10 cellular contexts compared by ENCODE assay signal in genomic region chr5:402615-403359, GRCh38. TPM values are rescaled to one million over a fixed set of nuclear protein-coding genes. Genes with fewer than 3 reads are reported as not detected.
DNase-seq lines count a peak whose midpoint lies in the region; ATAC-seq, FAIRE-seq and TF ChIP-seq lines count a peak whose summit lies in the region.
"Had no signal": no experiment of that assay in that cellular context is flagged by ENCODE, and none has a peak within 500 bp of the region (broad histone marks: within the 10 kb centered on the region; RNA-seq: fewer than 3 reads in every experiment).

No MANE protein-coding gene starts in this region.

- H3K4me3 Mint-ChIP-seq in astrocyte (ENCODE audit: unreplicated experiment) (peak overlapping the region; percentile 40), Calu3 (ENCODE audit: low read depth, unreplicated experiment) (no peak overlapping the region), neural progenitor cell (no peak overlapping the region)

- H3K4me1 Mint-ChIP-seq in astrocyte (ENCODE audit: low read depth, unreplicated experiment) (peaks cover 12% of the 10 kb centered on the region), Calu3 (ENCODE audit: low read depth, unreplicated experiment) (peaks cover 14% of the 10 kb centered on the region), neural progenitor cell (peaks cover 23% of the 10 kb centered on the region)

- H3K27ac ChIP-seq in astrocyte (ENCODE audit: low read depth, low read length) (no peak overlapping the region), neural progenitor cell (no peak overlapping the region)

- H3K27me3 Mint-ChIP-seq in astrocyte (ENCODE audit: low read depth, unreplicated experiment) (peaks cover 8% of the 10 kb centered on the region), Calu3 (ENCODE audit: unreplicated experiment) (peaks cover 18% of the 10 kb centered on the region), neural progenitor cell (ENCODE audit: insufficient read depth, low read depth) (peaks cover 5% of the 10 kb centered on the region)

- CTCF ChIA-PET in GM10248 (lab: Yijun Ruan, JAX) (interaction anchor here (0.8 to 3.1 kb wide), 8 partner anchors 10 to 86 kb away, joined by 3 to 8 read pairs (median 4); no protein-coding TSS in a partner anchor), Calu3 (lab: Charles Lee) (interaction anchor here (0.7 kb wide), 1 partner anchor 100 kb away, joined by 7 read pairs; no protein-coding TSS in a partner anchor)

- H3K4me2 ChIP-seq in astrocyte (ENCODE audit: low read length) (no peak overlapping the region), neural progenitor cell (no peak overlapping the region)

- H3F3A ChIP-seq in neural progenitor cell (ENCODE audit: low read depth), result no peaks in the 10 kb centered on the region

- H3K9me3 ChIP-seq in astrocyte (ENCODE audit: insufficient read depth, low read depth, low read length), result no peaks in the 10 kb centered on the region
- no peaks in the 10 kb centered on the region for H3K9me3 ChIP-seq in neural progenitor cell (ENCODE audit: low read depth)

- intact Hi-C loops in Calu3 (cut with micrococcal nuclease; ENCODE audit: unreplicated experiment), result no loop called here

- DNase-seq in GM10248 (ENCODE audit: extremely low spot score) (peak; percentile 67), astrocyte (ENCODE audit: low read depth) (peak; percentile 45), NCI-H2227 (lab: John Stamatoyannopoulos, UW; ENCODE audit: unreplicated experiment) (no peak), Calu3 (no peak), inferior parietal cortex (ENCODE audit: extremely low spot score) (no peak), neural progenitor cell (ENCODE audit: low spot score) (no peak)
- DNase-seq: activated naive CD4-positive, alpha-beta T cell; NCI-H345 had no signal

- no peaks in the 10 kb centered on the region for H3K79me2 ChIP-seq in astrocyte (ENCODE audit: insufficient read depth, low read length)
- no peaks in the 10 kb centered on the region for H3K79me2 ChIP-seq in neural progenitor cell (ENCODE audit: low read depth)

- H3K36me3 Mint-ChIP-seq in astrocyte (ENCODE audit: low read depth, unreplicated experiment), result peaks cover 13% of the 10 kb centered on the region
- H3K36me3 Mint-ChIP-seq in Calu3 (ENCODE audit: insufficient read depth, unreplicated experiment), result peaks cover 7% of the 10 kb centered on the region
- no peaks in the 10 kb centered on the region for H3K36me3 Mint-ChIP-seq in neural progenitor cell

- POLR2A ChIA-PET in GM10248 (lab: Yijun Ruan, JAX), result interaction anchor here (0.7 kb wide), 1 partner anchor 74 kb away, joined by 3 read pairs; no protein-coding TSS in a partner anchor

- no TSS peak for BruUV-seq in Calu3 (replicated peaks; lab: Mats Ljungman, UMichigan)

- H3K27ac Mint-ChIP-seq in astrocyte (ENCODE audit: unreplicated experiment) (peak overlapping the region; percentile 55), Calu3 (ENCODE audit: unreplicated experiment) (no peak overlapping the region), neural progenitor cell (no peak overlapping the region)

- peaks cover 8% of the 10 kb centered on the region for H3K9me3 Mint-ChIP-seq in astrocyte (ENCODE audit: unreplicated experiment)
- no peaks in the 10 kb centered on the region for H3K9me3 Mint-ChIP-seq in Calu3 (ENCODE audit: low read depth, unreplicated experiment)
- H3K9me3 Mint-ChIP-seq in neural progenitor cell, result peaks cover 3% of the 10 kb centered on the region

- ATAC-seq in GM19455 (IDR thresholded peaks at IDR 0.05; ENCODE audit: unreplicated experiment) (peak; percentile 50), HG03342 (IDR thresholded peaks at IDR 0.05; ENCODE audit: unreplicated experiment) (peak; percentile 54)

- H3K27me3 ChIP-seq in astrocyte (ENCODE audit: insufficient read depth, low read length) (no peaks in the 10 kb centered on the region), neural progenitor cell (peaks cover 21% of the 10 kb centered on the region)

- H4K20me1 ChIP-seq in astrocyte (ENCODE audit: insufficient read depth, low read length) (no peaks in the 10 kb centered on the region), neural progenitor cell (ENCODE audit: low read depth) (no peaks in the 10 kb centered on the region)

- no peak overlapping the region for H3K9ac ChIP-seq in astrocyte (ENCODE audit: low read length)
- no peak overlapping the region for H3K9ac ChIP-seq in neural progenitor cell

- H3K4me3 ChIP-seq in astrocyte (ENCODE audit: insufficient read depth, low read depth, low read length) (no peak overlapping the region), neural progenitor cell (no peak overlapping the region)

- FAIRE-seq in astrocyte (lab: Jason Lieb, UNC), result no peak

- TF ChIP-seq CTCF in GM10248 (IDR thresholded peaks at IDR 0.05; ENCODE audit: control extremely low read depth, extremely low read depth, low read depth, missing control alignments), result no peak
- TF ChIP-seq CTCF in astrocyte (IDR thresholded peaks at IDR 0.05; ENCODE audit: insufficient read depth, low read depth, low read length), result no peak
- no peak for TF ChIP-seq CTCF in Calu3 (IDR thresholded peaks at IDR 0.05; ENCODE audit: unreplicated experiment)
- TF ChIP-seq CTCF in neural progenitor cell (IDR thresholded peaks at IDR 0.05), result no peak

- no peak overlapping the region for H2AFZ ChIP-seq in astrocyte (ENCODE audit: low read depth, low read length)
- no peak overlapping the region for H2AFZ ChIP-seq in neural progenitor cell (replicated peaks)

- H3K4me1 ChIP-seq in astrocyte (ENCODE audit: insufficient read depth, low read length) (peaks cover 31% of the 10 kb centered on the region), neural progenitor cell (peaks cover 10% of the 10 kb centered on the region)

- no peaks in the 10 kb centered on the region for H3K36me3 ChIP-seq in astrocyte (ENCODE audit: insufficient read depth, low read length)
- no peaks in the 10 kb centered on the region for H3K36me3 ChIP-seq in neural progenitor cell

RNA-seq across cellular contexts. Expression of gene EXOC3, which starts 40.2 kb away (rescaled TPM):
- total RNA-seq in astrocyte, result 36.7 and 37.9 TPM in 2 replicates
- total RNA-seq in Calu3 (2022), result 63.8 and 69.4 TPM in 2 replicates
- total RNA-seq in neural progenitor cell (ENCODE audit: low replicate concordance), result 19.2 and 37.6 TPM in 2 replicates

Comparison
In these comparisons a context has a peak if more than half of its experiments do, and no peak if none do; other contexts are left out.
1. DNase-seq: peak in GM10248 (single experiment) and astrocyte (single experiment); none in NCI-H2227 (single experiment), Calu3 (single experiment), inferior parietal cortex (single experiment) and neural progenitor cell (single experiment).